ENCODE assay signal across 23 cellular contexts in the genomic region with DNA sequence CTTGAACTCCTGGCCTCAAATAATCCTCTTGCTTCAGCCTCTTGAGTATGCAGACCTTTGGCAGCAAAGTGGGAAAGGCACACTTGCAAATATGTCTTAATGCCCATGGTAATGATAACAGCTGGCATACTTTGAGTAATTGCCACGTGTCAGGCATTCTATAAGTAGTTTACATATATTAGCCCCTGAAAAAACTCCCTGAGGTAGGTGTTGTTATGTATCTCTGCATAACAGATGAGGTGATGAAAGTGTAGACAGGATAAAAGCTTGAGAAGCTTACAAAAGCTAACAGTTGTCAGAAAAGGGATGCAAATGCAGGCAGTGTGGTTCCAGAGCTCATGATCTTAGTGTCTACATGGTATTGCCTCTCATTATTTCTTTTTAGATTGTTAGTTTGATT.
"Had no signal": no experiment of that assay in that cellular context is flagged by ENCODE, and none has a peak within 500 bp of the region (broad histone marks: within the 10 kb centered on the region; RNA-seq: fewer than 3 reads in every experiment).

No MANE protein-coding gene starts in this region.

- H3K4me2 ChIP-seq: neural progenitor cell had no signal

- ATAC-seq: gastrocnemius medialis; left lobe of liver; mucosa of descending colon; natural killer cell treated with Interleukin-12 subunit alpha and Interleukin-12 subunit beta and Interleukin-15 and Interleukin-18, amount 100 ng/mL, for 72 hours; right lobe of liver; stimulated activated naive CD8-positive, alpha-beta T cell treated with anti-CD3 and anti-CD28 coated beads, Interleukin-15, amount 100 ng/mL, for 72 hours; upper lobe of right lung had no signal

- H3K27ac ChIP-seq: dorsolateral prefrontal cortex, gastrocnemius medialis, neural progenitor cell, parathyroid adenoma, right lobe of liver, suprapubic skin, transverse colon, upper lobe of right lung, uterus had no signal

- H3K27me3 ChIP-seq: dorsolateral prefrontal cortex, gastrocnemius medialis, neural progenitor cell, right lobe of liver, suprapubic skin, transverse colon, upper lobe of right lung, uterus had no signal

- H2AFZ ChIP-seq: neural progenitor cell, parathyroid adenoma had no signal

- H3K9me3 ChIP-seq: gastrocnemius medialis, mucosa of descending colon, suprapubic skin, transverse colon, upper lobe of right lung, uterus had no signal

- H3K36me3 ChIP-seq: gastrocnemius medialis, neural progenitor cell, right lobe of liver, suprapubic skin, transverse colon, upper lobe of right lung, uterus had no signal

- DNase-seq: dorsolateral prefrontal cortex; effector CD4-positive, alpha-beta T cell; foreskin fibroblast; gastrocnemius medialis; head of caudate nucleus; kidney; mesenchymal stem cell; mucosa of descending colon; naive B cell; right lobe of liver; small intestine; stimulated activated CD4-positive, alpha-beta T cell treated with anti-CD3 and anti-CD28 coated beads, Interleukin-15, amount 100 ng/mL, for 24 hours; stimulated activated CD4-positive, alpha-beta T cell treated with anti-CD3 and anti-CD28 coated beads, Interleukin-2, amount 100 ng/mL, for 48 hours; stimulated activated naive CD4-positive, alpha-beta T cell; stimulated activated naive CD8-positive, alpha-beta T cell treated with anti-CD3 and anti-CD28 coated beads, Interleukin-15, amount 100 ng/mL, for 72 hours; transverse colon; upper lobe of right lung; uterus had no signal

- H3K4me3 ChIP-seq: dorsolateral prefrontal cortex, gastrocnemius medialis, mucosa of descending colon, neural progenitor cell, right lobe of liver, suprapubic skin, transverse colon, upper lobe of right lung, uterus had no signal

- H3K9ac ChIP-seq: neural progenitor cell, parathyroid adenoma had no signal

- H3K79me2 ChIP-seq: parathyroid adenoma had no signal

- H3K4me1 ChIP-seq: gastrocnemius medialis, parathyroid adenoma, right lobe of liver, suprapubic skin, transverse colon, upper lobe of right lung, uterus had no signal
